In the genomic region with DNA sequence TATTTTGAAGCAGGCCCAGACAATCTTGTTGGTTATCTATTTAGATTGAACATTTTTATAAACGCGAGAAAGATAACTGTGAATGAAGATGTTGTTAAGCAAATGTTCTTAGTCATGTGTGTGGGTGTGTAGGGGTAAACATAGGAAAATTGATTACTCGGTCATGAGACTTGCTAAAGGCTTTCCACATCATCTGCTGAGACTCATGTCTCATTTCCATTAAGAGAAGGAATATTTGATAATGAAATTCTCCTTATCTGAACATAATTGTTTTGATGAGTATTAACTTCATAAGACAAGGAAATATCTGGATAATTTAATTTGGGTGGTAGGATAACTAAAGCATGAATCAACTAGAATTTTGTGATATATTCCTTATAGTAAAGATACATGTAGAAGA, we compare ENCODE assay signal across 12 cellular contexts.
"Had no signal": no experiment of that assay in that cellular context is flagged by ENCODE, and none has a peak within 500 bp of the region (broad histone marks: within the 10 kb centered on the region; RNA-seq: fewer than 3 reads in every experiment).

No MANE protein-coding gene starts in this region.

- H3K27ac ChIP-seq: breast epithelium, sigmoid colon had no signal

- H3K9me3 ChIP-seq: breast epithelium, sigmoid colon, testis had no signal

- H3K4me3 ChIP-seq: breast epithelium, lung, sigmoid colon, testis had no signal

- H3K36me3 ChIP-seq: breast epithelium, sigmoid colon had no signal

- ATAC-seq: activated CD4-positive, CD25-positive, alpha-beta regulatory T cell treated with anti-CD3 and anti-CD28 coated beads, Interleukin-2, amount 50 U/mL, for 24 hours; activated naive CD4-positive, alpha-beta T cell treated with anti-CD3 and anti-CD28 coated beads, Interleukin-2, amount 50 U/mL, for 72 hours; activated T-cell treated with anti-CD3 and anti-CD28 coated beads, Interleukin-2, amount 50 U/mL, for 4 hours; naive thymus-derived CD4-positive, alpha-beta T cell had no signal

- H3K4me1 ChIP-seq: breast epithelium, sigmoid colon, testis had no signal

- DNase-seq: activated effector memory CD4-positive, alpha-beta T cell treated with anti-CD3 and anti-CD28 coated beads, Interleukin-2, amount 50 U/mL, for 16 hours; activated T-cell treated with anti-CD3 and anti-CD28 coated beads, Interleukin-2, amount 50 U/mL, for 4 hours; hypothalamus; naive thymus-derived CD4-positive, alpha-beta T cell; occipital lobe; sigmoid colon; stimulated activated CD4-positive, alpha-beta T cell treated with anti-CD3 and anti-CD28 coated beads, Interleukin-4, amount 100 ng/mL, for 1 hour; testis had no signal

- H3K27me3 ChIP-seq: breast epithelium, sigmoid colon, testis had no signal
